29 cellular contexts compared by ENCODE assay signal in genomic region chr1:16503494-16503893, GRCh38. TPM values are rescaled to one million over a fixed set of nuclear protein-coding genes. Genes with fewer than 3 reads are reported as not detected.
"Had no signal": no experiment of that assay in that cellular context is flagged by ENCODE, and none has a peak within 500 bp of the region (broad histone marks: within the 10 kb centered on the region; RNA-seq: fewer than 3 reads in every experiment).

No MANE protein-coding gene starts in this region.

- ATAC-seq: foreskin keratinocyte; gastroesophageal sphincter; heart left ventricle; left lung; left ventricle myocardium superior; lower lobe of right lung; mucosa of descending colon; naive thymus-derived CD8-positive, alpha-beta T cell had no signal

- H3K4me1 Mint-ChIP-seq: mesothelial cell of epicardium had no signal

- FAIRE-seq: endothelial cell of umbilical vein, frontal cortex, kidney had no signal

- H3K27ac Mint-ChIP-seq: immature natural killer cell, mesothelial cell of epicardium had no signal

- H3K27me3 ChIP-seq: dorsolateral prefrontal cortex, esophagus muscularis mucosa, foreskin keratinocyte, gastroesophageal sphincter, heart left ventricle, hepatocyte, left lung had no signal

- H3K36me3 Mint-ChIP-seq: mesothelial cell of epicardium, naive B cell had no signal

- DNase-seq: dermis blood vessel endothelial cell; dorsolateral prefrontal cortex; effector CD4-positive, alpha-beta T cell; effector memory CD4-positive, alpha-beta T cell; foreskin keratinocyte; heart left ventricle; hypothalamus; immature natural killer cell; islet precursor cell; kidney; kidney glomerular epithelial cell; left lung; left ventricle myocardium superior; lower lobe of right lung; mesenchymal stem cell; mucosa of descending colon; naive B cell; naive thymus-derived CD8-positive, alpha-beta T cell had no signal

- H3K27ac ChIP-seq: coronary artery, dorsolateral prefrontal cortex, esophagus muscularis mucosa, foreskin keratinocyte, gastroesophageal sphincter, heart left ventricle, hepatocyte, left lung, lower lobe of right lung had no signal

- H3K27me3 Mint-ChIP-seq: naive B cell; naive thymus-derived CD8-positive, alpha-beta T cell had no signal

- H3K9me3 ChIP-seq: esophagus muscularis mucosa, gastroesophageal sphincter, lower lobe of right lung had no signal

- H3K4me3 Mint-ChIP-seq: immature natural killer cell; mesothelial cell of epicardium; naive thymus-derived CD8-positive, alpha-beta T cell had no signal

RNA-seq across cellular contexts. Expression of gene RNU1-1, which starts 10.6 kb away (rescaled TPM):
- total RNA-seq: fibroblast of villous mesenchyme, myocyte had no signal
- polyA plus RNA-seq: esophagus, fibroblast of lung, foreskin keratinocyte, heart left ventricle, hepatocyte had no signal
